ENCODE assay signal across 8 cellular contexts in the genomic region with DNA sequence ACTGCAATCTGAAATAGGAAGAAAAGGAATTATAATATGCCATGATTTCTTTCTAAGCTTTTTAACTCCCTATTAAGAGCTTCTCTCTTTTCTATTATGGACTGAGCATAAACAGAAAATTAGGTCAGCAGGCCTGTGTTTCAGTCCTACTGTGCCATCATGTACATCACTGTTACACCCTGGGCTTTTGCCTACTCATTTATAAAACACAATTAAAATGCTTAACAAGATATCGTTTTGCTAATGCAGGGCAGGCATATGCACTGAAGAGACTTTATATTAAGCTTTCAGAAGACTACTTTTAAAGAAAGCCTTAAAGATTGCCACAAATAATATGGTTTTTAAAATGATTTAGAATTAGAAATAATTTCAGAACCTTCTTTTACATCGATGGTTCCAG. TPM values are rescaled to one million over a fixed set of nuclear protein-coding genes. Genes with fewer than 3 reads are reported as not detected.
DNase-seq lines count a peak whose midpoint lies in the region; ATAC-seq lines count a peak whose summit lies in the region.

No MANE protein-coding gene starts in this region.

- intact Hi-C loops in naive thymus-derived CD4-positive, alpha-beta T cell (cut with micrococcal nuclease), result loop anchor here (1.0 to 10.0 kb wide), 22 partner anchors 14 to 1981 kb away; partner anchors contain the start of genes BBS7 (in 2 of the 2), SPRY1 (in 2 of the 2), ANKRD50 (in 1 of the 2) and ANXA5 (in 1 of the 2)
- intact Hi-C loops in left colon (cut with DNase I, micrococcal nuclease), result no loop called here

- H3K36me3 Mint-ChIP-seq in IgD-negative memory B cell, result peaks cover 5% of the 10 kb centered on the region
- H3K36me3 Mint-ChIP-seq in naive thymus-derived CD4-positive, alpha-beta T cell, result peaks cover 0 to 12% (median 4%) of the 10 kb centered on the region in 5 donors

- H3K9me3 Mint-ChIP-seq in IgD-negative memory B cell, result no peaks in the 10 kb centered on the region
- H3K9me3 Mint-ChIP-seq in naive thymus-derived CD4-positive, alpha-beta T cell, result no peaks in the 10 kb centered on the region

- H3K27me3 Mint-ChIP-seq in IgD-negative memory B cell, result no peaks in the 10 kb centered on the region
- no peaks in the 10 kb centered on the region for H3K27me3 Mint-ChIP-seq in naive thymus-derived CD4-positive, alpha-beta T cell

- H3K4me3 Mint-ChIP-seq in IgD-negative memory B cell, result peak overlapping the region in 1 of 4 donors; percentile 18
- H3K4me3 Mint-ChIP-seq in naive thymus-derived CD4-positive, alpha-beta T cell, result peak overlapping the region in 7 of 10 donors; percentile 96 to 100 (median 97)

- peak overlapping the region; percentile 92 for H3K4me3 ChIP-seq in ACC112 (ENCODE audit: low read depth, low read length)
- H3K4me3 ChIP-seq in naive thymus-derived CD4-positive, alpha-beta T cell (ENCODE audit: low read length), result peak overlapping the region; percentile 46

- no peak for ATAC-seq in naive thymus-derived CD4-positive, alpha-beta T cell
- no peak for ATAC-seq in HG02840 (IDR thresholded peaks at IDR 0.05; ENCODE audit: low FRiP score, unreplicated experiment)
- ATAC-seq in GM21737 (IDR thresholded peaks at IDR 0.05; ENCODE audit: unreplicated experiment), result no peak
- no peak for ATAC-seq in left colon

- peak overlapping the region; percentile 39 for H3K27ac ChIP-seq in ACC112 (ENCODE audit: low read depth, low read length)
- H3K27ac ChIP-seq in naive thymus-derived CD4-positive, alpha-beta T cell (ENCODE audit: low read depth, low read length), result peak overlapping the region; percentile 72

- in situ Hi-C loops in KBM-7 (cut with MboI; ENCODE audit: low pct_unique_long_range_greater_than_20kb, low sequenced_read_pairs), result no loop called here

- DNase-seq in cerebellum (ENCODE audit: low spot score) (peak; percentile 5), KBM-7 (no peak), left colon (no peak)
- DNase-seq in naive thymus-derived CD4-positive, alpha-beta T cell, result no peak

- peaks cover 24% of the 10 kb centered on the region for H3K4me1 ChIP-seq in ACC112 (ENCODE audit: control insufficient read depth, insufficient read depth, low read length, unreplicated experiment)
- H3K4me1 ChIP-seq in naive thymus-derived CD4-positive, alpha-beta T cell (ENCODE audit: control insufficient read depth in 2 of 2, insufficient read depth in 2 of 2, low read length in 2 of 2), result peaks cover 9 to 17% of the 10 kb centered on the region in 2 donors

- H2AFZ ChIP-seq in ACC112 (ENCODE audit: low read length, unreplicated experiment), result peak overlapping the region; percentile 90

- no peaks in the 10 kb centered on the region for H3K27me3 ChIP-seq in ACC112 (ENCODE audit: insufficient read depth, low read length)
- H3K27me3 ChIP-seq in naive thymus-derived CD4-positive, alpha-beta T cell (ENCODE audit: control insufficient read depth in 2 of 2, insufficient read depth in 2 of 2, low read length in 2 of 2), result no peaks in the 10 kb centered on the region

- POLR2A ChIA-PET in naive thymus-derived CD4-positive, alpha-beta T cell (lab: Charles Lee), result interaction anchor here (1.0 to 3.0 kb wide), 5 partner anchors 8 to 932 kb away, joined by 3 to 9 read pairs (median 4); partner anchors contain the start of gene NUDT6

- CTCF ChIA-PET in naive thymus-derived CD4-positive, alpha-beta T cell (lab: Charles Lee), result interaction anchor here (0.6 to 2.7 kb wide), 6 partner anchors 7 to 1725 kb away, joined by 3 to 13 read pairs (median 3); no protein-coding TSS in a partner anchor

- H3K36me3 ChIP-seq in ACC112 (ENCODE audit: insufficient read depth, low read length), result no peaks in the 10 kb centered on the region
- no peaks in the 10 kb centered on the region for H3K36me3 ChIP-seq in naive thymus-derived CD4-positive, alpha-beta T cell (ENCODE audit: control insufficient read depth in 2 of 3, insufficient read depth in 3 of 3, low read length in 3 of 3)

- H3K79me2 ChIP-seq in ACC112 (ENCODE audit: control insufficient read depth, insufficient read depth, low read length, unreplicated experiment), result peaks cover 4% of the 10 kb centered on the region

- H3K27ac Mint-ChIP-seq in IgD-negative memory B cell, result peak overlapping the region in 2 of 3 donors; percentile 97
- peak overlapping the region; percentile 92 to 99 (median 98) for H3K27ac Mint-ChIP-seq in naive thymus-derived CD4-positive, alpha-beta T cell

- H3K4me1 Mint-ChIP-seq in IgD-negative memory B cell, result peaks cover 6 to 9% (median 8%) of the 10 kb centered on the region in 3 donors
- peaks cover 6 to 44% (median 36%) of the 10 kb centered on the region in 7 donors for H3K4me1 Mint-ChIP-seq in naive thymus-derived CD4-positive, alpha-beta T cell

- no peaks in the 10 kb centered on the region for H3K9me3 ChIP-seq in naive thymus-derived CD4-positive, alpha-beta T cell (ENCODE audit: control insufficient read depth in 2 of 3, low read length in 3 of 3)

RNA-seq across cellular contexts. Expression of gene BBS12, which starts 0.8 kb away (rescaled TPM):
- 0.68 TPM for polyA plus RNA-seq in IgD-negative memory B cell
- total RNA-seq in cerebellum (7.3 TPM), left colon (1 to 10 TPM; 3.7 to 5.2 TPM)
- total RNA-seq in naive thymus-derived CD4-positive, alpha-beta T cell, result 1 to 10 TPM in 3 of 5 experiments, under 1 TPM in 2; 0.71 to 4.3 (median 2.3) TPM
- 1 to 10 TPM; 1.8 to 1.9 TPM for polyA plus RNA-seq in naive thymus-derived CD4-positive, alpha-beta T cell

Comparison
In these comparisons a context has a peak if more than half of its experiments do, and no peak if none do; other contexts are left out.
1. intact Hi-C loops: an anchor here in naive thymus-derived CD4-positive, alpha-beta T cell (1.0 to 10.0 kb wide); none called in left colon.